ENCODE assay signal across 7 cellular contexts in genomic region chr3:27552708-27553107, GRCh38.
DNase-seq lines count a peak whose midpoint lies in the region; TF ChIP-seq lines count a peak whose summit lies in the region.
"Not testable (repeated sequence)": the region's sequence is repeated elsewhere in the genome, so short reads cannot be mapped to it uniquely, and the experiment has no call there.

No MANE protein-coding gene starts in this region.

- not testable (repeated sequence) for H4K5ac ChIP-seq in mesendoderm (ENCODE audit: low read length)

- not testable (repeated sequence) for H4K8ac ChIP-seq in mesendoderm (ENCODE audit: low read depth, low read length)

- H3K79me2 ChIP-seq in mesendoderm (ENCODE audit: control insufficient read depth, insufficient read depth, low read length): not testable (repeated sequence)

- not testable (repeated sequence) for H3K4me3 ChIP-seq in fibroblast of villous mesenchyme (ENCODE audit: low read depth, low read length); mesendoderm (ENCODE audit: low read length)

- WGBS in mesendoderm (ENCODE audit: extremely low coverage, insufficient coverage, low lambda C conversion rate): no CpG with 5 or more reads among the region's 5 CpGs

- not testable (repeated sequence) for H2BK15ac ChIP-seq in mesendoderm (replicated peaks; ENCODE audit: low read depth)

- H3K56ac ChIP-seq in mesendoderm (ENCODE audit: low read length): not testable (repeated sequence)

- H2AK5ac ChIP-seq in mesendoderm (ENCODE audit: low read length): not testable (repeated sequence)

- not testable (repeated sequence) for H2BK5ac ChIP-seq in mesendoderm (ENCODE audit: low read length)

- not testable (repeated sequence) for H3K79me1 ChIP-seq in mesendoderm (ENCODE audit: low read length)

- not testable (repeated sequence) for H3K36me3 ChIP-seq in mesendoderm (ENCODE audit: control insufficient read depth, insufficient read depth, low read length)

- peak; percentile 51 for DNase-seq in AG20443 (ENCODE audit: low spot score)
- peak; percentile 39 for DNase-seq in HK-2 (ENCODE audit: unreplicated experiment)
- peak; percentile 33 for DNase-seq in RKO (ENCODE audit: low spot score)
- DNase-seq in amniotic epithelial cell (ENCODE audit: low read depth): peak; percentile 77
- peak; percentile 64 for DNase-seq in dedifferentiated amniotic fluid mesenchymal stem cell (ENCODE audit: extremely low spot score)
- peak; percentile 12 for DNase-seq in fibroblast of villous mesenchyme (ENCODE audit: low read depth)
- DNase-seq in mesendoderm: peak; percentile 42

- H3K27me3 ChIP-seq in mesendoderm (ENCODE audit: insufficient read depth, low read length, poor library complexity): not testable (repeated sequence)

- not testable (repeated sequence) for H3K27ac ChIP-seq in mesendoderm (ENCODE audit: low read depth, low read length)

- TF ChIP-seq CTCF in fibroblast of villous mesenchyme (IDR thresholded peaks at IDR 0.05; ENCODE audit: insufficient read depth, low read depth, low read length): not testable (repeated sequence)

- H3K18ac ChIP-seq in mesendoderm (ENCODE audit: low read length): not testable (repeated sequence)

- not testable (repeated sequence) for H2BK120ac ChIP-seq in mesendoderm (ENCODE audit: low read depth, low read length)

- not testable (repeated sequence) for H3K4me1 ChIP-seq in mesendoderm (ENCODE audit: control insufficient read depth, low read depth, low read length)

- H3K23ac ChIP-seq in mesendoderm (ENCODE audit: low read length): not testable (repeated sequence)

- H3K9ac ChIP-seq in mesendoderm (ENCODE audit: low read length): not testable (repeated sequence)

- H3K4me2 ChIP-seq in mesendoderm (ENCODE audit: low read length): not testable (repeated sequence)

- H3K4ac ChIP-seq in mesendoderm (ENCODE audit: low read depth, low read length): not testable (repeated sequence)

Comparison
In these comparisons a context has a peak if more than half of its experiments do, and no peak if none do; other contexts are left out.
1. DNase-seq: peak in every context shown above with its lines; median percentile 77 in amniotic epithelial cell; 64 in dedifferentiated amniotic fluid mesenchymal stem cell; 51 in AG20443; 42 in mesendoderm; 39 in HK-2; 33 in RKO; 12 in fibroblast of villous mesenchyme.